20 cellular contexts compared by ENCODE assay signal in the genomic region with DNA sequence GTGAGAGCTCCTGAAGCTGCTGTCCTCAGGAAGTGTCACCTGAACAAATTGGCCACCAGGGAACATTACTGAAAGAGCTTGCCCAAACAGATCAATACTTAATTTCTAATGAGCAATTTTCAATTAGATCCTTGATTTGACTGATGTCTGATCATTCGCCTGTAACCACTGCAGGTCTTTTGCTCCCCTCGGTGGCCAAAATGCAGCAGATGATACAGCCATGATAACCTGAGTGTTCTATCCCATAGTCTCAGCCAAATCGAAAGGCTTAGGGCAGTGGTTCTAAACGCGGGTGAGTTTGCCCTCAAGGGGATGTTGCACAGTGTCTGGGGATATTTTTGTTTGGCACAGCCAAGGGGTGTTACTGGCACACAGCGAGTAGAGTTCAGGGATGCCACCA. TPM values are rescaled to one million over a fixed set of nuclear protein-coding genes. Genes with fewer than 3 reads are reported as not detected.
A peak's percentile ranks its signal among the peaks of the same experiment; 100 is the strongest.
DNase-seq lines count a peak whose midpoint lies in the region; ATAC-seq and TF ChIP-seq lines count a peak whose summit lies in the region.
"Had no signal": no experiment of that assay in that cellular context is flagged by ENCODE, and none has a peak within 500 bp of the region (broad histone marks: within the 10 kb centered on the region; RNA-seq: fewer than 3 reads in every experiment).

No MANE protein-coding gene starts in this region.

- H3K79me2 ChIP-seq in OCI-LY3 (ENCODE audit: low read length): no peaks in the 10 kb centered on the region

- no peak overlapping the region for H3K4me3 ChIP-seq in AG09309 (ENCODE audit: control insufficient read depth, low read depth, low read length)
- H3K4me3 ChIP-seq in OCI-LY3 (ENCODE audit: low read length): no peak overlapping the region
- no peak overlapping the region for H3K4me3 ChIP-seq in endodermal cell (ENCODE audit: low read length)
- H3K4me3 ChIP-seq: colonic mucosa, HAP-1, sigmoid colon, uterus had no signal

- ATAC-seq in left ventricle myocardium superior (no peak), GM21737 (IDR thresholded peaks at IDR 0.05; ENCODE audit: unreplicated experiment) (no peak)
- ATAC-seq: activated naive CD8-positive, alpha-beta T cell treated with anti-CD3 and anti-CD28 coated beads, Interleukin-2, amount 50 U/mL, for 24 hours had no signal

- no peak overlapping the region for H3K4me2 ChIP-seq in OCI-LY3 (ENCODE audit: low read length)

- H3K27ac Mint-ChIP-seq in endodermal cell: no peak overlapping the region
- H3K27ac Mint-ChIP-seq: activated naive CD8-positive, alpha-beta T cell treated with anti-CD3 and anti-CD28 coated beads, Interleukin-2, amount 50 U/mL, for 24 hours; T-helper 1 cell treated with Interleukin-12 subunit alpha and Interleukin-12 subunit beta and Interleukin-4 antibody, amounts not matched to agents 30 μg/mL and 1 μg/mL, for 36 hours had no signal

- H3K36me3 ChIP-seq in OCI-LY3 (replicated peaks; ENCODE audit: low read depth, low read length): no peaks in the 10 kb centered on the region
- no peaks in the 10 kb centered on the region for H3K36me3 ChIP-seq in endodermal cell (ENCODE audit: control insufficient read depth, insufficient read depth, low read length)
- H3K36me3 ChIP-seq: colonic mucosa, HAP-1, sigmoid colon, uterus had no signal

- 83 to 97% methylated on average over 2 to 6 of the region's 6 CpGs for WGBS in endodermal cell (ENCODE audit: insufficient coverage in 1 of 2, insufficient read length in 1 of 2), 2 experiments

- no peak for DNase-seq in AG09309 (ENCODE audit: low read depth)
- DNase-seq in endodermal cell: no peak
- DNase-seq in NCI-H1694 (lab: John Stamatoyannopoulos, UW): no peak
- DNase-seq in activated CD8-positive, alpha-beta memory T cell treated with anti-CD3 and anti-CD28 coated beads, Interleukin-2, amount 50 U/mL, for 48 hours: no peak
- no peak for DNase-seq in left ventricle myocardium superior
- DNase-seq: activated CD4-positive, alpha-beta T cell treated with anti-CD3 and anti-CD28 coated beads for 1 hour; activated naive CD8-positive, alpha-beta T cell treated with anti-CD3 and anti-CD28 coated beads, Interleukin-2, amount 50 U/mL, for 24 hours; activated T-cell treated with anti-CD3 and anti-CD28 coated beads, Interleukin-2, amount 50 U/mL, for 1 hour; CD4-positive, CD25-positive, alpha-beta regulatory T cell; colonic mucosa; NCI-H2227 treated with DMSO at 0.1 percent for 48 hours; sigmoid colon; stimulated activated naive CD4-positive, alpha-beta T cell treated with Interleukin-2 at 50 U/mL for 16 hours; uterus had no signal

- TF ChIP-seq CTCF in AG09309 (IDR thresholded peaks at IDR 0.05; ENCODE audit: control insufficient read depth, insufficient read depth, low read depth, low read length, missing control alignments) (peak; percentile 21), GM12872 (IDR thresholded peaks at IDR 0.05; ENCODE audit: insufficient read depth, low read depth, low read length) (0 out of 3 replicates have a peak, but pooled peaks have one; percentile 6), OCI-LY3 (IDR thresholded peaks at IDR 0.05; ENCODE audit: low read depth, low read length) (peak; percentile 19; the same call in 1 of the 2 replicates), endodermal cell (conservative IDR thresholded peaks at IDR 0.05) (peak; percentile 48)

- no peaks in the 10 kb centered on the region for H3K36me3 Mint-ChIP-seq in endodermal cell (ENCODE audit: low read depth)
- H3K36me3 Mint-ChIP-seq: CD4-positive, CD25-positive, alpha-beta regulatory T cell had no signal

- H2AFZ ChIP-seq in OCI-LY3 (ENCODE audit: low read depth, low read length): no peak overlapping the region

- H3K4me1 ChIP-seq in OCI-LY3 (ENCODE audit: low read length) (no peaks in the 10 kb centered on the region), endodermal cell (ENCODE audit: control insufficient read depth, insufficient read depth, low read length) (no peaks in the 10 kb centered on the region)
- H3K4me1 ChIP-seq: colonic mucosa, HAP-1, sigmoid colon, uterus had no signal

- intact Hi-C loops in left ventricle myocardium superior (cut with micrococcal nuclease): no loop called here

- no peaks in the 10 kb centered on the region for H4K20me1 ChIP-seq in OCI-LY3 (ENCODE audit: insufficient read depth, low read length)

- H3K9me3 ChIP-seq in OCI-LY3 (ENCODE audit: insufficient read depth, low read length): no peaks in the 10 kb centered on the region
- no peaks in the 10 kb centered on the region for H3K9me3 ChIP-seq in endodermal cell (ENCODE audit: control insufficient read depth, low read length)
- H3K9me3 ChIP-seq: colonic mucosa, HAP-1, sigmoid colon, uterus had no signal

- H3K4me1 Mint-ChIP-seq in endodermal cell: peaks cover 12% of the 10 kb centered on the region
- H3K4me1 Mint-ChIP-seq: activated naive CD8-positive, alpha-beta T cell treated with anti-CD3 and anti-CD28 coated beads, Interleukin-2, amount 50 U/mL, for 24 hours; CD4-positive, CD25-positive, alpha-beta regulatory T cell had no signal

- H3K27ac ChIP-seq in OCI-LY3 (ENCODE audit: low read length) (no peak overlapping the region), endodermal cell (ENCODE audit: low read depth, low read length) (no peak overlapping the region)
- H3K27ac ChIP-seq: colonic mucosa, sigmoid colon, uterus had no signal

- no peak overlapping the region for H3K9ac ChIP-seq in OCI-LY3 (ENCODE audit: low read length)
- no peak overlapping the region for H3K9ac ChIP-seq in endodermal cell (ENCODE audit: extremely low read depth, low read length, poor library complexity, severe bottlenecking)

- H3K4me3 Mint-ChIP-seq in endodermal cell: no peak overlapping the region
- H3K4me3 Mint-ChIP-seq: activated naive CD8-positive, alpha-beta T cell treated with anti-CD3 and anti-CD28 coated beads, Interleukin-2, amount 50 U/mL, for 24 hours; CD4-positive, CD25-positive, alpha-beta regulatory T cell; neural crest cell; T-helper 1 cell treated with Interleukin-12 subunit alpha and Interleukin-12 subunit beta and Interleukin-4 antibody, amounts not matched to agents 30 μg/mL and 1 μg/mL, for 36 hours had no signal

- H3K27me3 ChIP-seq in OCI-LY3 (ENCODE audit: low read depth, low read length) (peaks cover 6% of the 10 kb centered on the region; the same call in 1 of the 2 replicates), endodermal cell (ENCODE audit: control insufficient read depth, insufficient read depth, low read length, poor library complexity, severe bottlenecking) (no peaks in the 10 kb centered on the region)
- H3K27me3 ChIP-seq: colonic mucosa, sigmoid colon, uterus had no signal

- H3K27me3 Mint-ChIP-seq in endodermal cell (ENCODE audit: insufficient read depth): no peaks in the 10 kb centered on the region

- H3K9me3 Mint-ChIP-seq in endodermal cell: no peaks in the 10 kb centered on the region
- H3K9me3 Mint-ChIP-seq: activated naive CD8-positive, alpha-beta T cell treated with anti-CD3 and anti-CD28 coated beads, Interleukin-2, amount 50 U/mL, for 24 hours; CD4-positive, CD25-positive, alpha-beta regulatory T cell; neural crest cell; T-helper 1 cell treated with Interleukin-12 subunit alpha and Interleukin-12 subunit beta and Interleukin-4 antibody, amounts not matched to agents 30 μg/mL and 1 μg/mL, for 36 hours had no signal

RNA-seq across cellular contexts. Expression of a gene that starts 57.7 kb away (rescaled TPM):
- total RNA-seq in endodermal cell (1 to 10 TPM; 3.4 to 5.1 TPM), left ventricle myocardium superior (3.6 TPM)
- polyA plus RNA-seq in endodermal cell (2013, experiment 1 of 2): 47.0 TPM
- 48.5 TPM for polyA plus RNA-seq in endodermal cell (2013, experiment 2 of 2)
- polyA plus RNA-seq: CD4-positive, CD25-positive, alpha-beta regulatory T cell had no signal
